ENCODE assay signal across 9 cellular contexts in the genomic region with DNA sequence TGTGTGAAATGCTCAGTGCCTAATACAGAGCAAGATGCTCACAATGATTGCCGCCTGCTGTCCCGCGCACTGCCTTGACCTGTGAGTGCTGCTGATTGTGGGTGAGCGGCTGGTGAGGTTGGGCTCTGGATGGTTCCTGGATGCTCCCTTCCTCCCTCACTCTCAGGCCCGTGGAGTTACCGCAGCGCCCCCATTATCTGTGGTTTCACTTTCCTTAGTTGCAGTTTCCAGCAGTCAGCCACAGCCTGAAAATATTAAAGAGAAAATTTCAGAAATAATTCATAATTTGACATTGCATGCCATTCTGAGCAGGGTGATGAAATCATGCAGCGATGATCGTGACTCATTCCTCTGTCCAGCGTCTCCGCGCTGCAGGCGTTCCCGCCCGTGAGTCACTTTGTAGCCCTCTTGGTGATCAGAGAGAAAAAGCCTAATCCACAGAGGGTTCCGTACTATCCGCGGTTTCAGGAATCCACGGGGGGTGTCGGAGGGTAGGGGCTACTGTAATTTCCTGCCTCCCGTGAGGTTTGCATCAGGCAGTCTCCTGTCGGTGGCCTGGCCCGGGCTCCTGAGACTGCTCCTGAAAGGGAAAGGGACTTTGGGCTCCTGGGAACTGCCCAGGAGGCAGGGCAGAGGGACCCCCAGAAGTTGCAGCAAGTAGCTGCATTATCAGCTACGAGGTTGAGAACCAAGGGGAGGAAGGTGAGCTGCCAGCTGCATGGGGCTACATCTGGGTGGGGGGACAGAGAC. TPM values are rescaled to one million over a fixed set of nuclear protein-coding genes. Genes with fewer than 3 reads are reported as not detected.
DNase-seq lines count a peak whose midpoint lies in the region; ATAC-seq, FAIRE-seq and TF ChIP-seq lines count a peak whose summit lies in the region.
"Had no signal": no experiment of that assay in that cellular context is flagged by ENCODE, and none has a peak within 500 bp of the region (broad histone marks: within the 10 kb centered on the region; RNA-seq: fewer than 3 reads in every experiment).

No MANE protein-coding gene starts in this region.

- no peak overlapping the region for H2AFZ ChIP-seq in H9 (ENCODE audit: low read length)

- H3K9me3 Mint-ChIP-seq in H9: no peaks in the 10 kb centered on the region
- no peaks in the 10 kb centered on the region for H3K9me3 Mint-ChIP-seq in T-cell

- H4K8ac ChIP-seq in H9 (replicated peaks; ENCODE audit: insufficient read length, low read depth, low read length): no peak overlapping the region

- H3K9me3 ChIP-seq in H9 (ENCODE audit: control insufficient read depth, low read depth, low read length) (no peaks in the 10 kb centered on the region), small intestine (ENCODE audit: control insufficient read depth, low read depth) (no peaks in the 10 kb centered on the region)

- no peak overlapping the region for H2BK15ac ChIP-seq in H9 (ENCODE audit: low read depth, low read length)

- H2AK5ac ChIP-seq in H9 (ENCODE audit: insufficient read length, low read length): no peak overlapping the region

- no peak for TF ChIP-seq CTCF in H9 (conservative IDR thresholded peaks at IDR 0.05)

- H3K4me1 Mint-ChIP-seq in H9: peaks cover 24 to 30% of the 10 kb centered on the region in 2 experiments
- H3K4me1 Mint-ChIP-seq in T-cell: peaks cover 16 to 34% (median 23%) of the 10 kb centered on the region in 3 donors

- no peak overlapping the region for H3K4me3 ChIP-seq in small intestine (ENCODE audit: low read depth in 1 of 2, low read length in 2 of 2)

- no peak overlapping the region for H3K56ac ChIP-seq in H9 (ENCODE audit: insufficient read length, low read depth, low read length)

- no peak overlapping the region for H3K4me2 ChIP-seq in H9 (ENCODE audit: insufficient read depth, insufficient read length, low read length)

- no peak overlapping the region for H4K5ac ChIP-seq in H9 (ENCODE audit: insufficient read length, low read depth, low read length)

- peak; percentile 43 for DNase-seq in H9
- DNase-seq in T-cell: no peak
- DNase-seq in Right ventricle myocardium superior: peak; percentile 76
- DNase-seq in smooth muscle cell of the brain vasculature (ENCODE audit: low read depth, low spot score): peak; percentile 92
- no peak for DNase-seq in small intestine
- DNase-seq in NCI-H446 (lab: John Stamatoyannopoulos, UW): no peak
- DNase-seq in NCI-H82 treated with DMSO at 0.1 percent for 48 hours (lab: John Stamatoyannopoulos, UW; ENCODE audit: unreplicated experiment): no peak

- no peaks in the 10 kb centered on the region for H3K79me2 ChIP-seq in H9 (ENCODE audit: insufficient read depth, low read length)

- H3K18ac ChIP-seq in H9 (ENCODE audit: insufficient read length, low read depth, low read length): peak overlapping the region; percentile 2

- H4K20me1 ChIP-seq in H9 (ENCODE audit: control insufficient read depth, insufficient read depth, insufficient read length): no peaks in the 10 kb centered on the region

- no peak overlapping the region for H3K4ac ChIP-seq in H9 (ENCODE audit: low read depth, low read length)

- no peak overlapping the region for H2BK120ac ChIP-seq in H9 (ENCODE audit: low read depth, low read length, poor library complexity, severe bottlenecking)

- no peak overlapping the region for H2BK5ac ChIP-seq in H9 (ENCODE audit: insufficient read length, low read length)

- no peak overlapping the region for H2BK20ac ChIP-seq in H9 (ENCODE audit: low read depth, low read length, poor library complexity, severe bottlenecking)

- H3K79me1 ChIP-seq in H9 (ENCODE audit: insufficient read depth, low read depth, low read length, poor library complexity, severe bottlenecking): no peaks in the 10 kb centered on the region

- ATAC-seq in T-cell (replicated peaks in 1 of 4): no peak
- ATAC-seq in Right ventricle myocardium superior (ENCODE audit: poor library complexity): peak; percentile 34
- ATAC-seq in GM21825 (IDR thresholded peaks at IDR 0.05; ENCODE audit: unreplicated experiment): no peak

- H3K4me1 ChIP-seq in H9 (ENCODE audit: insufficient read depth, low read length) (peaks cover 2% of the 10 kb centered on the region; the same call in 1 of the 2 replicates), small intestine (ENCODE audit: control insufficient read depth in 2 of 2, insufficient read depth in 1 of 2, low read depth in 1 of 2, low read length in 1 of 2) (peaks cover 0 to 2% of the 10 kb centered on the region in 2 donors)

- no peak for FAIRE-seq in small intestine (lab: Jason Lieb, UNC)
- FAIRE-seq: TTC549 had no signal

- no peak overlapping the region for H3T11ph ChIP-seq in H9 (ENCODE audit: low read length)

- H3K27me3 Mint-ChIP-seq in H9 (ENCODE audit: low read depth): peaks cover 11% of the 10 kb centered on the region; the same call in 1 of the 2 replicates
- no peaks in the 10 kb centered on the region for H3K27me3 Mint-ChIP-seq in T-cell

- H3K36me3 ChIP-seq in small intestine (ENCODE audit: control insufficient read depth in 2 of 2, insufficient read depth in 2 of 2, low read length in 2 of 2): peaks cover 7 to 8% of the 10 kb centered on the region in 2 donors

- no peak overlapping the region for H3K9ac ChIP-seq in H9 (ENCODE audit: extremely low read depth, insufficient read length, low read length)

- H4K91ac ChIP-seq in H9 (ENCODE audit: insufficient read length, low read depth, low read length): no peak overlapping the region

- no peaks in the 10 kb centered on the region for H3K23me2 ChIP-seq in H9 (ENCODE audit: insufficient read length, low read depth, low read length, poor library complexity, severe bottlenecking)

- POLR2A ChIA-PET in T-cell (lab: Charles Lee): no interaction called here

- H3K27ac ChIP-seq in H9 (ENCODE audit: insufficient read length, low read depth, low read length) (no peak overlapping the region), small intestine (ENCODE audit: low read depth in 1 of 2, low read length in 1 of 2) (peak overlapping the region in 1 of 2 donors; percentile 55)

- CTCF ChIA-PET in T-cell (lab: Charles Lee): interaction anchor here in 1 of 2 donors (1.2 kb wide), 1 partner anchor 139 kb away, joined by 7 read pairs; no protein-coding TSS in a partner anchor

- H2BK12ac ChIP-seq in H9 (ENCODE audit: insufficient read length, low read depth, low read length): no peak overlapping the region

- H3K27ac Mint-ChIP-seq in H9 (peak overlapping the region in 2 of 3 experiments; percentile 82 to 94; a peak in 2 of 7 replicates), T-cell (peak overlapping the region; percentile 55 to 73)

- H3K23ac ChIP-seq in H9 (ENCODE audit: insufficient read length, low read depth, low read length): no peak overlapping the region

- intact Hi-C loops in Right ventricle myocardium superior (cut with DNase I): no loop called here

- H3K4me3 Mint-ChIP-seq in H9: peak overlapping the region in 1 of 2 experiments; percentile 26; a peak in 1 of 5 replicates
- no peak overlapping the region for H3K4me3 Mint-ChIP-seq in T-cell

- H3K14ac ChIP-seq in H9 (ENCODE audit: insufficient read depth, low read length): no peak overlapping the region

- H3K36me3 Mint-ChIP-seq in H9 (ENCODE audit: insufficient read depth in 1 of 3, low read depth in 3 of 3) (peaks cover 39 to 75% (median 50%) of the 10 kb centered on the region in 3 experiments), T-cell (peaks cover 20% of the 10 kb centered on the region)

- WGBS in H9 (ENCODE audit: extremely low coverage, insufficient read length, low lambda C conversion rate): no CpG with 5 or more reads among the region's 24 CpGs
- 21 to 31% (median 27%) methylated on average over 24 of the region's 24 CpGs for WGBS in small intestine, 3 donors

- no peaks in the 10 kb centered on the region for H3K27me3 ChIP-seq in H9 (ENCODE audit: insufficient read depth, low read length)
- no peaks in the 10 kb centered on the region for H3K27me3 ChIP-seq in small intestine (ENCODE audit: control insufficient read depth in 2 of 2, insufficient read depth in 2 of 2, low read length in 2 of 2)

RNA-seq across cellular contexts. Expression of gene RPL3, which starts 10.6 kb away (rescaled TPM):
- total RNA-seq in H9 (2021): 2,830 and 2,855 TPM in 2 replicates
- 1,000 to 10,000 TPM; 3,304 to 3,660 (median 3,479) TPM for total RNA-seq in T-cell
- 300 TPM for total RNA-seq in Right ventricle myocardium superior
- 1,000 to 10,000 TPM; 1,757 to 4,298 (median 3,624) TPM for polyA plus RNA-seq in small intestine

RNA-seq across cellular contexts. Expression of gene SYNGR1, which starts 41.0 kb away (rescaled TPM):
- 13.2 and 14.3 TPM in 2 replicates for total RNA-seq in H9 (2021)
- total RNA-seq in T-cell: 1 to 10 TPM; 1.1 to 4.3 (median 2.7) TPM
- total RNA-seq in Right ventricle myocardium superior: 32.2 TPM
- 10 to 100 TPM in 1 of 3 donors, 1 to 10 TPM in 1, not detected in 1; 1.4 to 10.7 TPM for polyA plus RNA-seq in small intestine

Comparison
In these comparisons a context has a peak if more than half of its experiments do, and no peak if none do; other contexts are left out.
1. DNase-seq: peak in H9 (single experiment), Right ventricle myocardium superior (single experiment) and smooth muscle cell of the brain vasculature (single experiment); none in T-cell (0 of 34), small intestine (single experiment), NCI-H446 (0 of 2) and NCI-H82 treated with DMSO at 0.1 percent for 48 hours (single experiment).